9 cellular contexts compared by ENCODE assay signal in the genomic region with DNA sequence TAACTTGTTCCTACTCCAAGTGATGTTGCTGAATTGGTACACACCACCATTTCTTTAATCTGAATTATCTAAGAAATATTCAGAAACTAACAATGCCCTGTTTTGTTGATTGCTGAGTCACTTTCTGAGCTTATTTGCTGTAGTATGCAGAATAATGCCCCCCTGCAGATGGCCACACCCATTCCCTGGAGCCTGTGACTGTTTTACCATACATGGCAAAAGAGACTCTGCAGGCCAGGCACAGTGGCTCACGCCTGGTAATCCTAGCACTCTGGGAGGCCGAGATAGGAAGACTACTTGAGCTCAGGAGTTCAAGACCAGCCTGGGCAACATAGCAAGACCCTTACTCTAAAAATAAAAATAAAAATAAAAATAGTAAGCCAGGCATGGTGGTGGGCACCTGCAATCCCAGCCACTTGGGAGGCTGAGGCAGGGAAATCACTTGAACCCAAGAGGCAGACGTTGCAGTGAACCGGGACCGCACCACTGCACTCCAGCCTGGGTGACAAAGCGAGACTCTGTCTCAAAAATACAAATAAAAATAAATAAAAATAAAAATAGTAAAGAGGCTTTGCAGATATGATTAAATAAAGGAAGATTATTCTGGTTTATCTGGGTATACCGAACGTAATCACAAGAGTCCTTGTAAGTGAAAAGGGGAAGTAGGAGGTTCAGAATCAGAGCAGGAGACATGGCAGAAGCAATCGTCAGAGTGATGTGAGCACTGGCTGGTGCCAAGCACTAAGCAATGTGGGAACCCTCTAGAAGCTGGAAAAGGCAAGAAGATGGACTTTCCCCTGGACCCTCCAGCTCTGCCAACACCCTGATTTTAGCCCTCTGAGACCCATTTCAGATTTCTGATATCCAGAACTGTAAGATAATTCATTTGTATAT. TPM values are rescaled to one million over a fixed set of nuclear protein-coding genes. Genes with fewer than 3 reads are reported as not detected.
A peak's percentile ranks its signal among the peaks of the same experiment; 100 is the strongest.
DNase-seq lines count a peak whose midpoint lies in the region; ATAC-seq, FAIRE-seq and TF ChIP-seq lines count a peak whose summit lies in the region.
"Had no signal": no experiment of that assay in that cellular context is flagged by ENCODE, and none has a peak within 500 bp of the region (broad histone marks: within the 10 kb centered on the region; RNA-seq: fewer than 3 reads in every experiment).

No MANE protein-coding gene starts in this region.

- H3K27me3 ChIP-seq in KMS-11 (ENCODE audit: insufficient read depth, low read depth) (no peaks in the 10 kb centered on the region), adipocyte (replicated peaks; ENCODE audit: control insufficient read depth, insufficient read depth, low read length) (no peaks in the 10 kb centered on the region), keratinocyte (ENCODE audit: control insufficient read depth, extremely low read depth, insufficient read depth, low read length) (no peaks in the 10 kb centered on the region), hepatocyte (no peaks in the 10 kb centered on the region)

- H3K9me2 ChIP-seq in hepatocyte (replicated peaks; ENCODE audit: insufficient read depth) = no peaks in the 10 kb centered on the region

- peaks cover 22% of the 10 kb centered on the region for H3K79me2 ChIP-seq in KMS-11 (ENCODE audit: insufficient read depth, low read depth)
- H3K79me2 ChIP-seq in keratinocyte (ENCODE audit: control insufficient read depth, insufficient read depth, low read length) = peaks cover 55% of the 10 kb centered on the region
- H3K79me2 ChIP-seq in hepatocyte = peaks cover 39% of the 10 kb centered on the region

- H2AFZ ChIP-seq in KMS-11 (ENCODE audit: low read depth) (no peak overlapping the region), keratinocyte (ENCODE audit: control insufficient read depth, low read length) (no peak overlapping the region), hepatocyte (no peak overlapping the region)

- no peaks in the 10 kb centered on the region for H4K20me1 ChIP-seq in KMS-11 (ENCODE audit: insufficient read depth)
- no peaks in the 10 kb centered on the region for H4K20me1 ChIP-seq in keratinocyte (ENCODE audit: control insufficient read depth, extremely low read depth, insufficient read depth, low read length)
- peaks cover 7% of the 10 kb centered on the region for H4K20me1 ChIP-seq in hepatocyte (ENCODE audit: insufficient read depth, poor library complexity, severe bottlenecking)

- H3K4me1 ChIP-seq in KMS-11 (ENCODE audit: low read depth, poor library complexity, severe bottlenecking) = peaks cover 50% of the 10 kb centered on the region
- peaks cover 15% of the 10 kb centered on the region for H3K4me1 ChIP-seq in adipocyte (ENCODE audit: control insufficient read depth, insufficient read depth, low read length)
- peaks cover 15% of the 10 kb centered on the region for H3K4me1 ChIP-seq in keratinocyte (ENCODE audit: control insufficient read depth, extremely low read depth, insufficient read depth, low read length)
- H3K4me1 ChIP-seq in hepatocyte (ENCODE audit: insufficient read depth) = no peaks in the 10 kb centered on the region

- H3K4me2 ChIP-seq in KMS-11 (peak overlapping the region; percentile 49), keratinocyte (ENCODE audit: control insufficient read depth, extremely low read depth, insufficient read depth, low read depth, low read length) (no peak overlapping the region), hepatocyte (no peak overlapping the region)

- H3K4me3 ChIP-seq in KMS-11 (IDR thresholded peaks at IDR 0.05; ENCODE audit: insufficient read depth, low read depth, low read length) = peak overlapping the region; percentile 33
- no peak overlapping the region for H3K4me3 ChIP-seq in adipocyte (ENCODE audit: low read length)
- no peak overlapping the region for H3K4me3 ChIP-seq in keratinocyte (ENCODE audit: control insufficient read depth in 2 of 3, extremely low read depth in 1 of 3, insufficient read depth in 2 of 3, low read depth in 1 of 3, low read length in 3 of 3)
- H3K4me3 ChIP-seq in hepatocyte = no peak overlapping the region

- DNase-seq in COLO829 (ENCODE audit: low spot score) (peak; percentile 86), adipocyte (ENCODE audit: low read depth) (peak; percentile 67), keratinocyte (ENCODE audit: low read depth, low spot score) (peak; percentile 72), NCI-H226 (no peak), hepatocyte (ENCODE audit: low spot score) (no peak), HPDE6-E6E7 (ENCODE audit: extremely low spot score) (no peak)
- DNase-seq: NCI-H2227 treated with DMSO at 0.1 percent for 48 hours had no signal

- no peaks in the 10 kb centered on the region for H3K9me1 ChIP-seq in keratinocyte (ENCODE audit: control insufficient read depth, extremely low read depth, insufficient read depth, low read length)

- WGBS in hepatocyte (ENCODE audit: low lambda C conversion rate, missing lambda C conversion rate) = 89% methylated on average over 9 of the region's 9 CpGs

- H3K27ac ChIP-seq in KMS-11 (peak overlapping the region; percentile 83), keratinocyte (ENCODE audit: control insufficient read depth, insufficient read depth, low read length) (peak overlapping the region; percentile 57), hepatocyte (no peak overlapping the region)

- peak overlapping the region; percentile 45; the same call in 1 of the 2 replicates for H3K9ac ChIP-seq in KMS-11
- H3K9ac ChIP-seq in adipocyte (ENCODE audit: low read length) = peak overlapping the region; percentile 18
- no peak overlapping the region for H3K9ac ChIP-seq in keratinocyte (ENCODE audit: control insufficient read depth, extremely low read depth, insufficient read depth, low read length)

- FAIRE-seq in keratinocyte (lab: Jason Lieb, UNC) = no peak

- H3K9me3 ChIP-seq in adipocyte (ENCODE audit: control insufficient read depth, low read length) (no peaks in the 10 kb centered on the region), keratinocyte (ENCODE audit: control insufficient read depth, low read depth, low read length) (no peaks in the 10 kb centered on the region), hepatocyte (ENCODE audit: low read depth) (no peaks in the 10 kb centered on the region)

- dilution Hi-C loops in keratinocyte (cut with MboI; ENCODE audit: extremely low pct_ligation_motif_present, low sequenced_read_pairs) = loop anchor here (25.0 kb wide), 1 partner anchor 244 kb away; the partner anchor contains the start of genes RNF168 and SMCO1

- no peak for ATAC-seq in HG03520 (IDR thresholded peaks at IDR 0.05; ENCODE audit: unreplicated experiment)

- TF ChIP-seq CTCF in KMS-11 (conservative IDR thresholded peaks at IDR 0.05; ENCODE audit: low read depth, low read length) (no peak), keratinocyte (optimal IDR thresholded peaks at IDR 0.05 in 1 of 3, IDR thresholded peaks at IDR 0.05 in 1 of 3, conservative IDR thresholded peaks at IDR 0.05 in 1 of 3; ENCODE audit: extremely low read depth in 1 of 3, insufficient read depth in 2 of 3, low read length in 3 of 3) (no peak), hepatocyte (IDR thresholded peaks at IDR 0.05; ENCODE audit: poor library complexity) (no peak)

- H3K36me3 ChIP-seq in KMS-11 (ENCODE audit: insufficient read depth) (no peaks in the 10 kb centered on the region), adipocyte (ENCODE audit: control insufficient read depth, insufficient read depth, low read length, severe bottlenecking) (peaks cover 60% of the 10 kb centered on the region), keratinocyte (ENCODE audit: control insufficient read depth in 2 of 2, extremely low read depth in 1 of 2, insufficient read depth in 2 of 2, low read length in 2 of 2) (peaks cover 15 to 28% of the 10 kb centered on the region in 2 experiments), hepatocyte (replicated peaks; ENCODE audit: insufficient read depth, low read depth) (no peaks in the 10 kb centered on the region)

RNA-seq across cellular contexts. Expression of gene PCYT1A, which starts 19.0 kb away (rescaled TPM):
- polyA plus RNA-seq in keratinocyte (108 to 145 TPM (median 119 TPM) in 3 replicates), hepatocyte (23.8 and 30.1 TPM in 2 replicates)
- 72.9 TPM for polyA plus RNA-seq in keratinocyte (2011; ENCODE audit: low read depth)
- 101 and 126 TPM in 2 replicates for polyA plus RNA-seq in keratinocyte (2011; cell fraction: cytosol; rRNA removed)
- polyA plus RNA-seq in keratinocyte (2011; cell fraction: nucleus; rRNA removed) = 233 and 241 TPM in 2 replicates
- 60.2 and 92.5 TPM in 2 replicates for polyA plus RNA-seq in keratinocyte (2012; ENCODE audit: low replicate concordance)
- 216 to 407 TPM (median 290 TPM) in 3 replicates for polyA minus RNA-seq in keratinocyte
- polyA minus RNA-seq in keratinocyte (2011; cell fraction: cytosol; rRNA and poly(A)+ RNA removed) = 141 TPM
- polyA minus RNA-seq in keratinocyte (2011; cell fraction: nucleus; rRNA and poly(A)+ RNA removed) = 208 and 271 TPM in 2 replicates
- total RNA-seq in hepatocyte = 69.1 and 69.7 TPM in 2 replicates

RNA-seq across cellular contexts. Expression of gene DYNLT2B, which starts 49.5 kb away (rescaled TPM):
- polyA plus RNA-seq in keratinocyte (24.5 to 40.0 TPM (median 31.1 TPM) in 3 replicates), hepatocyte (19.6 and 23.5 TPM in 2 replicates)
- polyA plus RNA-seq in keratinocyte (2011; ENCODE audit: low read depth) = 31.4 TPM
- polyA plus RNA-seq in keratinocyte (2011; cell fraction: cytosol; rRNA removed) = 29.7 and 35.9 TPM in 2 replicates
- 16.5 and 18.7 TPM in 2 replicates for polyA plus RNA-seq in keratinocyte (2011; cell fraction: nucleus; rRNA removed)
- 33.9 and 43.1 TPM in 2 replicates for polyA plus RNA-seq in keratinocyte (2012; ENCODE audit: low replicate concordance)
- polyA minus RNA-seq in keratinocyte = 1.9 to 4.8 TPM (median 3.3 TPM) in 3 replicates
- 10.6 TPM for polyA minus RNA-seq in keratinocyte (2011; cell fraction: cytosol; rRNA and poly(A)+ RNA removed)
- polyA minus RNA-seq in keratinocyte (2011; cell fraction: nucleus; rRNA and poly(A)+ RNA removed) = 3.7 and 6.6 TPM in 2 replicates
- 7.0 and 10.9 TPM in 2 replicates for total RNA-seq in hepatocyte

RNA-seq across cellular contexts. Expression of gene SLC51A, which starts 52.2 kb away (rescaled TPM):
- polyA plus RNA-seq in keratinocyte = not detected in 3 replicates
- not detected for polyA plus RNA-seq in keratinocyte (2011; ENCODE audit: low read depth)
- not detected in 2 replicates for polyA plus RNA-seq in keratinocyte (2011; cell fraction: cytosol; rRNA removed)
- not detected in 2 replicates for polyA plus RNA-seq in keratinocyte (2011; cell fraction: nucleus; rRNA removed)
- polyA plus RNA-seq in keratinocyte (2012; ENCODE audit: low replicate concordance) = 4.2 and 7.6 TPM in 2 replicates
- polyA minus RNA-seq in keratinocyte = not detected in 3 replicates
- polyA minus RNA-seq in keratinocyte (2011; cell fraction: cytosol; rRNA and poly(A)+ RNA removed) = not detected
- not detected in 2 replicates for polyA minus RNA-seq in keratinocyte (2011; cell fraction: nucleus; rRNA and poly(A)+ RNA removed)
- total RNA-seq in hepatocyte = 3.9 and 6.3 TPM in 2 replicates
- polyA plus RNA-seq in hepatocyte = 13.9 and 15.8 TPM in 2 replicates

RNA-seq across cellular contexts. Expression of gene ZDHHC19, which starts 57.3 kb away (rescaled TPM):
- polyA plus RNA-seq in keratinocyte (not detected in 3 replicates), hepatocyte (0.77 and 0.79 TPM in 2 replicates)
- polyA plus RNA-seq in keratinocyte (2011; ENCODE audit: low read depth) = not detected
- not detected in 2 replicates for polyA plus RNA-seq in keratinocyte (2011; cell fraction: cytosol; rRNA removed)
- polyA plus RNA-seq in keratinocyte (2011; cell fraction: nucleus; rRNA removed) = not detected in 2 replicates
- not detected in 2 replicates for polyA plus RNA-seq in keratinocyte (2012; ENCODE audit: low replicate concordance)
- polyA minus RNA-seq in keratinocyte = not detected in 3 replicates
- polyA minus RNA-seq in keratinocyte (2011; cell fraction: cytosol; rRNA and poly(A)+ RNA removed) = not detected
- 0.93 TPM in 1 of 2 replicates, not detected in the other for polyA minus RNA-seq in keratinocyte (2011; cell fraction: nucleus; rRNA and poly(A)+ RNA removed)
- not detected in 2 replicates for total RNA-seq in hepatocyte

Comparison
In these comparisons a context has a peak if more than half of its experiments do, and no peak if none do; other contexts are left out.
1. DNase-seq: peak in COLO829 (single experiment), adipocyte (single experiment) and keratinocyte (single experiment); none in NCI-H226 (single experiment), hepatocyte (single experiment) and HPDE6-E6E7 (single experiment).